Comparison of ENCODE assay signal across 25 cellular contexts in genomic region chr13:30924726-30925125, GRCh38. TPM values are rescaled to one million over a fixed set of nuclear protein-coding genes. Genes with fewer than 3 reads are reported as not detected.
"Had no signal": no experiment of that assay in that cellular context is flagged by ENCODE, and none has a peak within 500 bp of the region (broad histone marks: within the 10 kb centered on the region; RNA-seq: fewer than 3 reads in every experiment).

No MANE protein-coding gene starts in this region.

- H3K9me3 ChIP-seq: mucosa of descending colon, pancreas, prostate gland, right lobe of liver, suprapubic skin, tibial artery, upper lobe of left lung, vagina had no signal

- H3K27me3 ChIP-seq: hepatocyte, pancreas, right lobe of liver, suprapubic skin, tibial artery, upper lobe of left lung, vagina had no signal

- H3K27ac ChIP-seq: epithelial cell of prostate, hepatocyte, pancreas, prostate gland, right lobe of liver, suprapubic skin, tibial artery, upper lobe of left lung, vagina had no signal

- DNase-seq: effector memory CD4-positive, alpha-beta T cell; foreskin melanocyte; head of caudate nucleus; kidney; left cardiac atrium; mucosa of descending colon; naive thymus-derived CD8-positive, alpha-beta T cell; nucleus accumbens; pancreas; right lobe of liver; stimulated activated CD4-positive, alpha-beta T cell treated with anti-CD3 and anti-CD28 coated beads, Interleukin-4, amount 100 ng/mL, for 1 hour; stimulated activated CD8-positive, alpha-beta memory T cell treated with anti-CD3 and anti-CD28 coated beads, Interleukin-4, amount 100 ng/mL, for 48 hours; stimulated activated naive CD8-positive, alpha-beta T cell treated with anti-CD3 and anti-CD28 coated beads, Interleukin-15, Interleukin-2, amounts not matched to agents 100 U/mL and 50 U/mL, for 24 hours; tibial artery; upper lobe of left lung had no signal

- H3K4me3 ChIP-seq: hepatocyte, mucosa of descending colon, pancreas, prostate gland, right lobe of liver, suprapubic skin, tibial artery, upper lobe of left lung, vagina had no signal

- H3K4me1 ChIP-seq: pancreas, prostate gland, right lobe of liver, tibial artery, upper lobe of left lung had no signal

- ATAC-seq: left cardiac atrium; mucosa of descending colon; naive thymus-derived CD8-positive, alpha-beta T cell; pancreas; right lobe of liver; stimulated activated effector memory CD8-positive, alpha-beta T cell treated with anti-CD3 and anti-CD28 coated beads, Interleukin-12 subunit alpha, Interleukin-12 subunit beta, amount 100 ng/mL, for 72 hours had no signal

- H3K36me3 ChIP-seq: pancreas, prostate gland, right lobe of liver, upper lobe of left lung, vagina had no signal

RNA-seq across cellular contexts. Expression of gene TEX26, which starts 7.7 kb away (rescaled TPM):
- total RNA-seq: kidney; liver; lung microvascular endothelial cell; mucosa of descending colon; naive thymus-derived CD8-positive, alpha-beta T cell; neural crest cell; prostate gland; renal cortical epithelial cell; suprapubic skin; vagina had no signal
- polyA plus RNA-seq: naive thymus-derived CD8-positive, alpha-beta T cell had no signal

RNA-seq across cellular contexts. Expression of gene MEDAG, which starts 18.7 kb away (rescaled TPM):
- total RNA-seq: naive thymus-derived CD8-positive, alpha-beta T cell; neural crest cell had no signal
- polyA plus RNA-seq: naive thymus-derived CD8-positive, alpha-beta T cell had no signal
